ENCODE assay signal across 23 cellular contexts in genomic region chr12:95796225-95796981, GRCh38. TPM values are rescaled to one million over a fixed set of nuclear protein-coding genes. Genes with fewer than 3 reads are reported as not detected.
A peak's percentile ranks its signal among the peaks of the same experiment; 100 is the strongest.
DNase-seq lines count a peak whose midpoint lies in the region; ATAC-seq and TF ChIP-seq lines count a peak whose summit lies in the region.
"Had no signal": no experiment of that assay in that cellular context is flagged by ENCODE, and none has a peak within 500 bp of the region (broad histone marks: within the 10 kb centered on the region; RNA-seq: fewer than 3 reads in every experiment).

No MANE protein-coding gene starts in this region.

- no peak for TF ChIP-seq POLR2A in breast epithelium (IDR thresholded peaks at IDR 0.05)
- no peak for TF ChIP-seq POLR2A in transverse colon (IDR thresholded peaks at IDR 0.05)

- H3K36me3 Mint-ChIP-seq in endothelial cell (ENCODE audit: low read depth, unreplicated experiment) = no peaks in the 10 kb centered on the region
- H3K36me3 Mint-ChIP-seq: natural killer cell had no signal

- H3K27ac Mint-ChIP-seq in stimulated activated naive CD8-positive, alpha-beta T cell treated with anti-CD3 and anti-CD28 coated beads, Interleukin-15, amount 100 ng/mL, for 72 hours = no peak overlapping the region
- no peak overlapping the region for H3K27ac Mint-ChIP-seq in endothelial cell (ENCODE audit: unreplicated experiment)
- H3K27ac Mint-ChIP-seq: activated B cell treated with CpG ODN at 0.5 μM for 24 hours, H9, natural killer cell had no signal

- H3K36me3 ChIP-seq in breast epithelium (no peaks in the 10 kb centered on the region), liver (ENCODE audit: control insufficient read depth in 4 of 4, insufficient read depth in 3 of 4, low read depth in 1 of 4, low read length in 3 of 4) (no peaks in the 10 kb centered on the region), transverse colon (no peaks in the 10 kb centered on the region)
- H3K36me3 ChIP-seq: adrenal gland, prostate gland, thyroid gland had no signal

- H3K27ac ChIP-seq in breast epithelium = peak overlapping the region; percentile 69 to 74
- peak overlapping the region in 1 of 2 donors; percentile 7 for H3K27ac ChIP-seq in liver (ENCODE audit: low read depth in 1 of 2, low read length in 2 of 2)
- H3K27ac ChIP-seq in transverse colon = no peak overlapping the region
- H3K27ac ChIP-seq: adrenal gland, prostate gland, thyroid gland had no signal

- H3K4me1 Mint-ChIP-seq in stimulated activated naive CD8-positive, alpha-beta T cell treated with anti-CD3 and anti-CD28 coated beads, Interleukin-15, amount 100 ng/mL, for 72 hours = peaks cover 15% of the 10 kb centered on the region
- no peaks in the 10 kb centered on the region for H3K4me1 Mint-ChIP-seq in endothelial cell (ENCODE audit: unreplicated experiment)

- in situ Hi-C loops in transverse colon (cut with MboI; ENCODE audit: low pct_ligation_motif_present in 1 of 4, low pct_unique_long_range_greater_than_20kb in 1 of 4, low sequenced_read_pairs in 3 of 4) = no loop called here

- TF ChIP-seq RAD21 in liver (IDR thresholded peaks at IDR 0.05) = peak in 1 of 2 donors; percentile 27

- H3K4me3 ChIP-seq in breast epithelium = no peak overlapping the region
- H3K4me3 ChIP-seq in liver (ENCODE audit: low read depth in 1 of 3, low read length in 3 of 3) = no peak overlapping the region
- H3K4me3 ChIP-seq in transverse colon = no peak overlapping the region
- H3K4me3 ChIP-seq: adrenal gland, prostate gland, thyroid gland had no signal

- no peaks in the 10 kb centered on the region for H3K9me3 Mint-ChIP-seq in stimulated activated naive CD8-positive, alpha-beta T cell treated with anti-CD3 and anti-CD28 coated beads, Interleukin-15, amount 100 ng/mL, for 72 hours
- H3K9me3 Mint-ChIP-seq in endothelial cell (ENCODE audit: unreplicated experiment) = no peaks in the 10 kb centered on the region
- H3K9me3 Mint-ChIP-seq: activated B cell treated with CpG ODN at 0.5 μM for 24 hours, H9, natural killer cell had no signal

- H3K27me3 Mint-ChIP-seq in stimulated activated naive CD8-positive, alpha-beta T cell treated with anti-CD3 and anti-CD28 coated beads, Interleukin-15, amount 100 ng/mL, for 72 hours = peaks cover 49% of the 10 kb centered on the region
- peaks cover 10% of the 10 kb centered on the region for H3K27me3 Mint-ChIP-seq in endothelial cell (ENCODE audit: unreplicated experiment)

- WGBS in liver = 65% methylated on average over 4 of the region's 4 CpGs
- WGBS in transverse colon (ENCODE audit: low coverage in 1 of 2), 2 donors = 57 to 83% methylated on average over 1 to 4 of the region's 4 CpGs

- intact Hi-C loops in breast epithelium (cut with DNase I; ENCODE audit: low total_unique reads) = loop anchor here (10.0 kb wide), 1 partner anchor 1568 kb away; no protein-coding TSS in a partner anchor
- intact Hi-C loops in transverse colon (cut with DNase I; ENCODE audit: low total_unique reads) = no loop called here
- intact Hi-C loops in left cardiac atrium (cut with DNase I) = no loop called here

- no peak for DNase-seq in stimulated activated naive CD8-positive, alpha-beta T cell treated with anti-CD3 and anti-CD28 coated beads, Interleukin-15, amount 100 ng/mL, for 72 hours
- DNase-seq in stimulated activated naive CD8-positive, alpha-beta T cell treated with anti-CD3 and anti-CD28 coated beads, Interleukin-15, Interleukin-2, amounts not matched to agents 100 U/mL and 50 U/mL, for 24 hours = no peak
- peak in 1 of 2 donors; percentile 49 for DNase-seq in breast epithelium (ENCODE audit: low spot score in 2 of 2)
- DNase-seq in endothelial cell (ENCODE audit: low spot score) = no peak
- no peak for DNase-seq in transverse colon
- DNase-seq in left cardiac atrium = no peak
- DNase-seq: 8988T; activated B cell treated with CpG ODN at 0.5 μM for 24 hours; activated CD8-positive, alpha-beta memory T cell treated with anti-CD3 and anti-CD28 coated beads for 24 hours; C1 segment of cervical spinal cord; central memory CD4-positive, alpha-beta T cell; DMS153; effector memory CD4-positive, alpha-beta T cell; H9; left ventricle myocardium superior; natural killer cell; NCI-H2029 treated with DMSO at 0.1 percent for 48 hours; SIG-M5 had no signal

- ATAC-seq in stimulated activated naive CD8-positive, alpha-beta T cell treated with anti-CD3 and anti-CD28 coated beads, Interleukin-15, amount 100 ng/mL, for 72 hours = peak; percentile 84
- no peak for ATAC-seq in stimulated activated naive CD8-positive, alpha-beta T cell treated with anti-CD3 and anti-CD28 coated beads, Interleukin-15, Interleukin-2, amounts not matched to agents 100 U/mL and 50 U/mL, for 24 hours
- ATAC-seq in GM19397 (IDR thresholded peaks at IDR 0.05; ENCODE audit: unreplicated experiment) (no peak), left cardiac atrium (no peak)
- ATAC-seq: left ventricle myocardium superior, natural killer cell had no signal

- peak in 1 of 3 donors; percentile 34 for TF ChIP-seq CTCF in breast epithelium (IDR thresholded peaks at IDR 0.05)
- TF ChIP-seq CTCF in liver (IDR thresholded peaks at IDR 0.05; ENCODE audit: low read depth, low read length, missing input control) = peak; percentile 14
- no peak for TF ChIP-seq CTCF in endothelial cell (IDR thresholded peaks at IDR 0.05; ENCODE audit: unreplicated experiment)
- TF ChIP-seq CTCF in transverse colon (IDR thresholded peaks at IDR 0.05) = no peak

- no peaks in the 10 kb centered on the region for H3K27me3 ChIP-seq in breast epithelium
- H3K27me3 ChIP-seq in liver (ENCODE audit: control insufficient read depth in 4 of 4, insufficient read depth in 4 of 4, low read length in 3 of 4) = no peaks in the 10 kb centered on the region
- no peaks in the 10 kb centered on the region for H3K27me3 ChIP-seq in transverse colon
- H3K27me3 ChIP-seq: adrenal gland, thyroid gland had no signal

- no peaks in the 10 kb centered on the region for H3K9me3 ChIP-seq in breast epithelium
- no peaks in the 10 kb centered on the region for H3K9me3 ChIP-seq in liver (ENCODE audit: control insufficient read depth in 4 of 4, low read length in 3 of 4)
- no peaks in the 10 kb centered on the region for H3K9me3 ChIP-seq in transverse colon
- H3K9me3 ChIP-seq: adrenal gland, prostate gland, thyroid gland had no signal

- H3K9ac ChIP-seq in liver (ENCODE audit: low read depth in 1 of 2, low read length in 2 of 2) = no peak overlapping the region

- H3K4me1 ChIP-seq in breast epithelium (no peaks in the 10 kb centered on the region), liver (ENCODE audit: control insufficient read depth in 4 of 4, insufficient read depth in 4 of 4, low read length in 3 of 4) (peaks cover 0 to 10% (median 4%) of the 10 kb centered on the region in 4 donors), transverse colon (peaks cover 0 to 13% (median 4%) of the 10 kb centered on the region in 4 donors)
- H3K4me1 ChIP-seq: prostate gland had no signal

- no peak overlapping the region for H3K4me3 Mint-ChIP-seq in stimulated activated naive CD8-positive, alpha-beta T cell treated with anti-CD3 and anti-CD28 coated beads, Interleukin-15, amount 100 ng/mL, for 72 hours
- no peak overlapping the region for H3K4me3 Mint-ChIP-seq in endothelial cell (ENCODE audit: unreplicated experiment)
- H3K4me3 Mint-ChIP-seq: activated B cell treated with CpG ODN at 0.5 μM for 24 hours, H9, natural killer cell had no signal

- no peak for TF ChIP-seq EP300 in transverse colon (IDR thresholded peaks at IDR 0.05; ENCODE audit: low read depth)

TF ChIP-seq in liver, 16 proteins besides CTCF, POLR2A, EP300 and RAD21:
- peak; percentile 13 to 54 for TF ChIP-seq JUND (IDR thresholded peaks at IDR 0.05)
- peak; percentile 80 for TF ChIP-seq NR2F2 (IDR thresholded peaks at IDR 0.05)
- TF ChIP-seq RXRA (IDR thresholded peaks at IDR 0.05) = peak; percentile 70
- TF ChIP-seq ZBTB33 (IDR thresholded peaks at IDR 0.05) = no peak
- TF ChIP-seq HNF4A (conservative IDR thresholded peaks at IDR 0.05) = peak; percentile 65 to 70
- no peak for TF ChIP-seq EGR1 (IDR thresholded peaks at IDR 0.05; ENCODE audit: low read depth in 2 of 2)
- peak; percentile 70 for TF ChIP-seq ATF3 (IDR thresholded peaks at IDR 0.05)
- peak; percentile 47 for TF ChIP-seq SP1 (IDR thresholded peaks at IDR 0.05)

RNA-seq across cellular contexts. Expression of gene NTN4, which starts 5.8 kb away (rescaled TPM):
- total RNA-seq in breast epithelium (100 to 1,000 TPM in 2 of 3 donors, 10 to 100 TPM in 1; 27.4 to 188 (median 110) TPM), liver (10 to 100 TPM in 1 of 2 donors, 1 to 10 TPM in 1; 3.2 to 30.5 TPM), endothelial cell (ENCODE audit: unreplicated experiment) (0.13 TPM), transverse colon (10 to 100 TPM in 3 of 4 donors, 1 to 10 TPM in 1; 6.7 to 25.9 (median 16.7) TPM), left cardiac atrium (10 to 100 TPM; 63.3 to 81.4 TPM)
- polyA plus RNA-seq in liver = 10 to 100 TPM; 12.7 to 17.2 TPM

Comparison
In these comparisons a context has a peak if more than half of its experiments do, and no peak if none do; other contexts are left out.
1. H3K27ac ChIP-seq: peak in breast epithelium (2 of 2); none in transverse colon (0 of 4).